16 cellular contexts compared by ENCODE assay signal in genomic region chr19:7526093-7526929, GRCh38. TPM values are rescaled to one million over a fixed set of nuclear protein-coding genes. Genes with fewer than 3 reads are reported as not detected.
A peak's percentile ranks its signal among the peaks of the same experiment; 100 is the strongest.
DNase-seq lines count a peak whose midpoint lies in the region; TF ChIP-seq lines count a peak whose summit lies in the region.
"Had no signal": no experiment of that assay in that cellular context is flagged by ENCODE, and none has a peak within 500 bp of the region (broad histone marks: within the 10 kb centered on the region; RNA-seq: fewer than 3 reads in every experiment).

No MANE protein-coding gene starts in this region.

- no peak for DNase-seq in MCF 10A (ENCODE audit: unreplicated experiment)
- DNase-seq in mammary epithelial cell, result no peak
- no peak for DNase-seq in glutamatergic neuron
- DNase-seq in NCI-H187 (lab: John Stamatoyannopoulos, UW), result no peak
- DNase-seq in GM19240 (ENCODE audit: insufficient read length, low spot score), result no peak
- DNase-seq in activated T-cell treated with anti-CD3 and anti-CD28 coated beads for 4 hours, result no peak
- no peak for DNase-seq in NCI-H526 treated with DMSO at 0.1 percent for 48 hours (lab: John Stamatoyannopoulos, UW)
- DNase-seq: AML-193; CD4-positive, CD25-positive, alpha-beta regulatory T cell; DMS79; HCEC 1CT; IMR-90; KBM-7 had no signal

- H3K4me1 ChIP-seq in mammary epithelial cell (ENCODE audit: insufficient read depth, low read length), result peaks cover 14% of the 10 kb centered on the region

- H3K4me1 Mint-ChIP-seq in MCF 10A (ENCODE audit: insufficient read depth, unreplicated experiment), result peaks cover 9% of the 10 kb centered on the region
- H3K4me1 Mint-ChIP-seq in glutamatergic neuron (ENCODE audit: low read depth, unreplicated experiment), result peaks cover 5% of the 10 kb centered on the region

- H3K27me3 Mint-ChIP-seq in MCF 10A (ENCODE audit: insufficient read depth, unreplicated experiment), result no peaks in the 10 kb centered on the region
- peaks cover 7% of the 10 kb centered on the region for H3K27me3 Mint-ChIP-seq in glutamatergic neuron (ENCODE audit: unreplicated experiment)
- H3K27me3 Mint-ChIP-seq: CD4-positive, CD25-positive, alpha-beta regulatory T cell had no signal

- TF ChIP-seq CTCF in MCF 10A (IDR thresholded peaks at IDR 0.05; ENCODE audit: unreplicated experiment) (no peak), mammary epithelial cell (conservative IDR thresholded peaks at IDR 0.05 in 1 of 2, IDR thresholded peaks at IDR 0.05 in 1 of 2; ENCODE audit: extremely low read depth in 1 of 2, insufficient read depth in 1 of 2, low read depth in 1 of 2, low read length in 2 of 2) (no peak), glutamatergic neuron (IDR thresholded peaks at IDR 0.05; ENCODE audit: partially characterized antibody, unreplicated experiment) (no peak)

- H4K20me1 ChIP-seq in mammary epithelial cell (ENCODE audit: insufficient read depth, low read length), result no peaks in the 10 kb centered on the region
- H4K20me1 ChIP-seq: BLaER1 had no signal

- in situ Hi-C loops in mammary epithelial cell (cut with MboI; ENCODE audit: low sequenced_read_pairs in 2 of 2), result loop anchor here (10.0 to 25.0 kb wide), 2 partner anchors 132 to 139 kb away; no protein-coding TSS in a partner anchor

- H3K79me2 ChIP-seq in mammary epithelial cell (ENCODE audit: insufficient read depth, low read length), result peaks cover 6% of the 10 kb centered on the region

- no TSS peak for BruUV-seq in MCF 10A (replicated peaks; lab: Mats Ljungman, UMichigan)
- BruUV-seq in mammary epithelial cell (replicated peaks; lab: Mats Ljungman, UMichigan), result no TSS peak

- H3K27ac Mint-ChIP-seq in MCF 10A (ENCODE audit: low read depth, unreplicated experiment) (peak overlapping the region; percentile 46), glutamatergic neuron (ENCODE audit: unreplicated experiment) (peak overlapping the region; percentile 48)

- H3K4me3 Mint-ChIP-seq in MCF 10A (ENCODE audit: unreplicated experiment), result no peak overlapping the region
- no peak overlapping the region for H3K4me3 Mint-ChIP-seq in glutamatergic neuron (ENCODE audit: unreplicated experiment)
- H3K4me3 Mint-ChIP-seq: CD4-positive, CD25-positive, alpha-beta regulatory T cell had no signal

- H3K9me3 Mint-ChIP-seq in MCF 10A (ENCODE audit: unreplicated experiment), result no peaks in the 10 kb centered on the region
- H3K9me3 Mint-ChIP-seq in glutamatergic neuron (ENCODE audit: unreplicated experiment), result peaks cover 4% of the 10 kb centered on the region

- CTCF ChIA-PET in MCF 10A (lab: Yijun Ruan, JAX) (interaction anchor here (0.6 to 0.9 kb wide), 2 partner anchors 41 to 42 kb away, joined by 3 read pairs; no protein-coding TSS in a partner anchor), mammary epithelial cell (lab: Charles Lee; ENCODE audit: low non-redundant PET) (no interaction called here)

- intact Hi-C loops in MCF 10A (cut with micrococcal nuclease) (no loop called here), mammary epithelial cell (cut with micrococcal nuclease) (no loop called here)

- no peaks in the 10 kb centered on the region for H3K9me3 ChIP-seq in mammary epithelial cell (replicated peaks; ENCODE audit: insufficient read depth, low read length)
- H3K9me3 ChIP-seq: BLaER1 had no signal

- dilution Hi-C loops in mammary epithelial cell (cut with HindIII; ENCODE audit: low sequenced_read_pairs), result no loop called here

- no peaks in the 10 kb centered on the region for H3K36me3 ChIP-seq in mammary epithelial cell (ENCODE audit: insufficient read depth, low read length)

- H3K9ac ChIP-seq in mammary epithelial cell (ENCODE audit: insufficient read depth, low read length), result no peak overlapping the region
- H3K9ac ChIP-seq: BLaER1 had no signal

- 82% methylated on average over 11 of the region's 31 CpGs for WGBS in mammary epithelial cell (ENCODE audit: low coverage, missing lambda C conversion rate)

- H3K27ac ChIP-seq in mammary epithelial cell (ENCODE audit: insufficient read depth, low read depth, low read length), result no peak overlapping the region
- H3K27ac ChIP-seq in angular gyrus (ENCODE audit: low read depth, low read length), result peak overlapping the region; percentile 48
- H3K27ac ChIP-seq: 22Rv1, BLaER1 had no signal

- no peak overlapping the region for H3K4me2 ChIP-seq in mammary epithelial cell (ENCODE audit: insufficient read depth, low read depth, low read length)
- H3K4me2 ChIP-seq: BLaER1 had no signal

- H3K36me3 Mint-ChIP-seq in MCF 10A (ENCODE audit: insufficient read depth, unreplicated experiment) (peaks cover 13% of the 10 kb centered on the region), glutamatergic neuron (ENCODE audit: unreplicated experiment) (no peaks in the 10 kb centered on the region)

- no peak overlapping the region for H3K4me3 ChIP-seq in mammary epithelial cell (replicated peaks in 1 of 3; ENCODE audit: insufficient read depth in 1 of 3, low read depth in 2 of 3, low read length in 3 of 3)
- H3K4me3 ChIP-seq: BLaER1 had no signal

- POLR2A ChIA-PET in MCF 10A (lab: Yijun Ruan, JAX), result interaction anchor here (1.3 kb wide), 1 partner anchor 9 kb away, joined by 4 read pairs; no protein-coding TSS in a partner anchor

- H3K27me3 ChIP-seq in mammary epithelial cell (ENCODE audit: insufficient read depth, low read length), result no peaks in the 10 kb centered on the region
- H3K27me3 ChIP-seq: BLaER1 had no signal

- H2AFZ ChIP-seq in mammary epithelial cell (ENCODE audit: low read depth, low read length), result no peak overlapping the region

RNA-seq across cellular contexts. Expression of gene MCOLN1, which starts 3.9 kb away (rescaled TPM):
- 10.8 and 13.9 TPM in 2 replicates for total RNA-seq in MCF 10A (2022)
- total RNA-seq in mammary epithelial cell, result 10 to 100 TPM; 10.2 to 15.7 TPM
- 19.6 TPM for polyA plus RNA-seq in mammary epithelial cell
- polyA minus RNA-seq in mammary epithelial cell, result 22.2 TPM
- 39.8 TPM for total RNA-seq in glutamatergic neuron (ENCODE audit: unreplicated experiment)

RNA-seq across cellular contexts. Expression of gene PNPLA6, which starts 9.2 kb away (rescaled TPM):
- 75.8 and 96.1 TPM in 2 replicates for total RNA-seq in MCF 10A (2022)
- 100 to 1,000 TPM; 100 to 118 TPM for total RNA-seq in mammary epithelial cell
- polyA plus RNA-seq in mammary epithelial cell, result 48.1 TPM
- 150 TPM for polyA minus RNA-seq in mammary epithelial cell
- total RNA-seq in glutamatergic neuron (ENCODE audit: unreplicated experiment), result 82.0 TPM

RNA-seq across cellular contexts. Expression of gene ZNF358, which starts 10.4 kb away (rescaled TPM):
- total RNA-seq in MCF 10A (2022) (16.9 and 17.7 TPM in 2 replicates), mammary epithelial cell (10 to 100 TPM; 21.7 to 22.0 TPM), glutamatergic neuron (ENCODE audit: unreplicated experiment) (148 TPM)
- 16.6 TPM for polyA plus RNA-seq in mammary epithelial cell
- 55.9 TPM for polyA minus RNA-seq in mammary epithelial cell

RNA-seq across cellular contexts. Expression of gene PEX11G, which starts 37.5 kb away (rescaled TPM):
- 5.5 and 6.4 TPM in 2 replicates for total RNA-seq in MCF 10A (2022)
- total RNA-seq in mammary epithelial cell, result 1 to 10 TPM; 5.7 to 6.8 TPM
- 2.1 TPM for polyA plus RNA-seq in mammary epithelial cell
- polyA minus RNA-seq in mammary epithelial cell, result not detected
- 2.6 TPM for total RNA-seq in glutamatergic neuron (ENCODE audit: unreplicated experiment)
- total RNA-seq: CD4-positive, CD25-positive, alpha-beta regulatory T cell had no signal
